6 cellular contexts compared by ENCODE assay signal in genomic region chr14:79699206-79699605, GRCh38.
"Had no signal": no experiment of that assay in that cellular context is flagged by ENCODE, and none has a peak within 500 bp of the region (broad histone marks: within the 10 kb centered on the region; RNA-seq: fewer than 3 reads in every experiment).

No MANE protein-coding gene starts in this region.

- H3K4me1 Mint-ChIP-seq: IgD-negative memory B cell had no signal

- H3K36me3 Mint-ChIP-seq: IgD-negative memory B cell had no signal

- DNase-seq: GM23248, GOT3, H7, HFFc6 had no signal

- H3K27me3 Mint-ChIP-seq: IgD-negative memory B cell had no signal

- ATAC-seq: HCT116 had no signal

- H3K4me3 Mint-ChIP-seq: HFFc6, IgD-negative memory B cell had no signal

- H3K27ac Mint-ChIP-seq: HFFc6, IgD-negative memory B cell had no signal
